ENCODE assay signal across 25 cellular contexts in the genomic region with DNA sequence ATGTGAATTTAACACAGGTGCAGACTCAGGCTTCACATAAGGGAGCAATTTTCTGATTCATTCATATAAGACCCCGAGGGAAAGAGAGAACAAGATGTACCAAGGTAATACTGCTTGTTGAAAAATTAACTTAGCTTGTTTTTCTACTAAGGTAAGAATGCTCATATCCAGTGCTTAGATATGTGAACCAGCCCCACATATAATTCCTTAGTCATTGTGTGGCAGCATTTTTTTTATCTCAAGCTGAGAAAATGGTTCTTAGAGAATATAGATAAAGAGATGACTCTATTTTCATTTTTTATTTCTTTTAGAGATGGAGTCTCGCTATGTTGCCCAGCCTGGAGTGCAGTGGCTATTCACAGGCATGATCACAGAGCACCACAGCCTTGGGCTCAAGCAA.
"Had no signal": no experiment of that assay in that cellular context is flagged by ENCODE, and none has a peak within 500 bp of the region (broad histone marks: within the 10 kb centered on the region; RNA-seq: fewer than 3 reads in every experiment).

No MANE protein-coding gene starts in this region.

- H3K9me3 ChIP-seq: SJCRH30, SK-N-SH had no signal

- DNase-seq: KBM-7, MV-4-11, NCI-H1048, NCI-H1105, NCI-H1417, NCI-H1436 treated with DMSO at 0.1 percent for 48 hours, NCI-H1694, NCI-H1930, NCI-H2081, NCI-H2107, NCI-H2171, NCI-H226, NCI-H446, NCI-H510A, NCI-H524 treated with DMSO at 0.1 percent for 48 hours, NCI-H774, SHP77 treated with DMSO at 0.1 percent for 48 hours, SJCRH30, SK-N-SH, SW 1271, T-cell had no signal

- H3K27ac ChIP-seq: HL-60, RWPE1, SJCRH30 had no signal

- H3K36me3 Mint-ChIP-seq: T-cell had no signal

- H3K9me3 Mint-ChIP-seq: T-cell had no signal

- H3K27ac Mint-ChIP-seq: T-cell had no signal

- H3K36me3 ChIP-seq: SJCRH30 had no signal

- H3K27me3 ChIP-seq: SJCRH30 had no signal

- H3K4me3 Mint-ChIP-seq: T-cell had no signal

- H3K4me3 ChIP-seq: SJCRH30 had no signal

- H3K4me1 ChIP-seq: SJCRH30 had no signal

- ATAC-seq: Panc1, PC-3, T-cell had no signal
